Comparison of ENCODE assay signal across 21 cellular contexts in the genomic region with DNA sequence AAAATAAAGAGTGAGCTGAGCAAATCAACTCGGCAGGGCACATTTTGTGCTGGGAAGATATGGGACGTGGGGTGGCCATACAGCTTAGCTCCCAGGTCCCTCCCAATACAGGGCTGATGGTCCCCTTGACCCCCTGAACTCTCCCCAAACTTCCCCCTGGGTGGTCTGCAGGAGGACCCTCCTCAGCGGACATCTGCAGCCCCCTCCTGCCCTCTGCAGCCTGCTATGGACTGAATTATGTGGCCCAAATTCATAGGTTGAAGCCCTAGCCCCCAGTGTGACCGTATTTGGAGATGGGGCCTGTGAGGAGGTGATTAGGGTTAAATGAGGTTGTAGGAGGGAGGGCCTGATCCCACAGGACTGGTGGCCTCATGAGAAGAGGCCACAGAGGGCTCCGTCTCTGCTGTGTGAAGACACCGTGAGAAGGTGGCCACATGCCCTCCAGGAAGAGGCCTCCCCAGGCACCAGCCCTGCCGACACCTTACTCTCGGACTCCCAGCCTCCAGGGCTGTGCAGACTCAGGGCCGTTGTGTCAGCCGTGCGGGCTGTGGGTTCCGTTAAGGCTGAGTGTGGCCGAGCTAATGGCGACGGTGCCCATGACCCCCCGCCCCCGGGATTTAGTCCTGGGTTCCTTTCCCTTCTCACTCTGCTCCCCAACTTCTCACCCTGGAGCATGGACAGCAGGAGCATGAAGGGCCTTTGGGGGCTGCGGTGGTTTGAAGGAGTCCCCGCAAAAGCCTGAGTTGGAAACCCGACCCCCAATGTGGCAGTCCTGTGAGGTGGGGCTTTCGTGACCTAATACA.
"Had no signal": no experiment of that assay in that cellular context is flagged by ENCODE, and none has a peak within 500 bp of the region (broad histone marks: within the 10 kb centered on the region; RNA-seq: fewer than 3 reads in every experiment).

No MANE protein-coding gene starts in this region.

- DNase-seq: activated CD4-positive, alpha-beta T cell treated with anti-CD3 and anti-CD28 coated beads, Interleukin-2, amount 10 ng/mL, durations not matched to agents 7 days and 5 days; activated CD8-positive, alpha-beta memory T cell treated with anti-CD3 and anti-CD28 coated beads, Interleukin-2, amount 50 U/mL, for 4 hours; activated naive CD4-positive, alpha-beta T cell treated with anti-CD3 and anti-CD28 coated beads, Interleukin-2, amount 10 ng/mL, durations not matched to agents 7 days and 5 days; activated T-cell treated with anti-CD3 and anti-CD28 coated beads, Interleukin-2, amount 50 U/mL, for 4 hours; amygdala; cerebellar nuclear complex; cortex of kidney; foreskin fibroblast; kidney; nephron progenitor cell; nucleus accumbens; right lobe of liver; small intestine; stimulated activated CD4-positive, alpha-beta T cell treated with anti-CD3 and anti-CD28 coated beads, Interleukin-2, amount 100 ng/mL, for 24 hours; stimulated activated naive CD8-positive, alpha-beta T cell treated with anti-CD3 and anti-CD28 coated beads, Interleukin-15, amount 100 ng/mL, for 72 hours; T-helper 2 cell; uterus had no signal

- H3K4me3 Mint-ChIP-seq: activated CD4-positive, alpha-beta T cell treated with anti-CD3 and anti-CD28 coated beads, Interleukin-2, amount 10 ng/mL, durations not matched to agents 7 days and 5 days; activated naive CD4-positive, alpha-beta T cell treated with anti-CD3 and anti-CD28 coated beads, Interleukin-2, amount 10 ng/mL, durations not matched to agents 7 days and 5 days; activated T-cell treated with anti-CD3 and anti-CD28 coated beads, Interleukin-2, amount 50 U/mL, for 4 hours; nephron progenitor cell; stimulated activated effector memory CD8-positive, alpha-beta T cell treated with anti-CD3 and anti-CD28 coated beads, Interleukin-12 subunit alpha, Interleukin-12 subunit beta, amount 100 ng/mL, for 72 hours; stimulated activated naive CD8-positive, alpha-beta T cell treated with anti-CD3 and anti-CD28 coated beads, Interleukin-15, amount 100 ng/mL, for 72 hours had no signal

- H3K27ac ChIP-seq: right lobe of liver, suprapubic skin, tibial nerve, uterus had no signal

- H3K4me1 Mint-ChIP-seq: activated CD4-positive, alpha-beta T cell treated with anti-CD3 and anti-CD28 coated beads, Interleukin-2, amount 10 ng/mL, durations not matched to agents 7 days and 5 days; activated naive CD4-positive, alpha-beta T cell treated with anti-CD3 and anti-CD28 coated beads, Interleukin-2, amount 10 ng/mL, durations not matched to agents 7 days and 5 days; nephron progenitor cell; stimulated activated effector memory CD8-positive, alpha-beta T cell treated with anti-CD3 and anti-CD28 coated beads, Interleukin-12 subunit alpha, Interleukin-12 subunit beta, amount 100 ng/mL, for 72 hours; stimulated activated naive CD8-positive, alpha-beta T cell treated with anti-CD3 and anti-CD28 coated beads, Interleukin-15, amount 100 ng/mL, for 72 hours had no signal

- H3K9me3 ChIP-seq: right lobe of liver, suprapubic skin, tibial nerve, uterus had no signal

- ATAC-seq: activated T-cell treated with anti-CD3 and anti-CD28 coated beads, Interleukin-2, amount 50 U/mL, for 4 hours; left lobe of liver; stimulated activated naive CD8-positive, alpha-beta T cell treated with anti-CD3 and anti-CD28 coated beads, Interleukin-15, amount 100 ng/mL, for 72 hours had no signal

- H3K36me3 ChIP-seq: right lobe of liver, suprapubic skin, tibial nerve, uterus had no signal

- H3K9me3 Mint-ChIP-seq: activated CD4-positive, alpha-beta T cell treated with anti-CD3 and anti-CD28 coated beads, Interleukin-2, amount 10 ng/mL, durations not matched to agents 7 days and 5 days; activated naive CD4-positive, alpha-beta T cell treated with anti-CD3 and anti-CD28 coated beads, Interleukin-2, amount 10 ng/mL, durations not matched to agents 7 days and 5 days; activated T-cell treated with anti-CD3 and anti-CD28 coated beads, Interleukin-2, amount 50 U/mL, for 4 hours; nephron progenitor cell; stimulated activated effector memory CD8-positive, alpha-beta T cell treated with anti-CD3 and anti-CD28 coated beads, Interleukin-12 subunit alpha, Interleukin-12 subunit beta, amount 100 ng/mL, for 72 hours; stimulated activated naive CD8-positive, alpha-beta T cell treated with anti-CD3 and anti-CD28 coated beads, Interleukin-15, amount 100 ng/mL, for 72 hours had no signal

- H3K27ac Mint-ChIP-seq: activated CD4-positive, alpha-beta T cell treated with anti-CD3 and anti-CD28 coated beads, Interleukin-2, amount 10 ng/mL, durations not matched to agents 7 days and 5 days; activated naive CD4-positive, alpha-beta T cell treated with anti-CD3 and anti-CD28 coated beads, Interleukin-2, amount 10 ng/mL, durations not matched to agents 7 days and 5 days; nephron progenitor cell; stimulated activated effector memory CD8-positive, alpha-beta T cell treated with anti-CD3 and anti-CD28 coated beads, Interleukin-12 subunit alpha, Interleukin-12 subunit beta, amount 100 ng/mL, for 72 hours had no signal

- H3K27me3 ChIP-seq: right lobe of liver, suprapubic skin, tibial nerve, uterus had no signal

- H3K4me1 ChIP-seq: right lobe of liver, suprapubic skin, tibial nerve, uterus had no signal

- H3K36me3 Mint-ChIP-seq: activated naive CD4-positive, alpha-beta T cell treated with anti-CD3 and anti-CD28 coated beads, Interleukin-2, amount 10 ng/mL, durations not matched to agents 7 days and 5 days; stimulated activated effector memory CD8-positive, alpha-beta T cell treated with anti-CD3 and anti-CD28 coated beads, Interleukin-12 subunit alpha, Interleukin-12 subunit beta, amount 100 ng/mL, for 72 hours had no signal

- H3K27me3 Mint-ChIP-seq: activated CD4-positive, alpha-beta T cell treated with anti-CD3 and anti-CD28 coated beads, Interleukin-2, amount 10 ng/mL, durations not matched to agents 7 days and 5 days; activated naive CD4-positive, alpha-beta T cell treated with anti-CD3 and anti-CD28 coated beads, Interleukin-2, amount 10 ng/mL, durations not matched to agents 7 days and 5 days had no signal

- H3K4me3 ChIP-seq: right lobe of liver, suprapubic skin, tibial nerve, uterus had no signal
